8 cellular contexts compared by ENCODE assay signal in genomic region chr1:108125312-108126138, GRCh38.
DNase-seq lines count a peak whose midpoint lies in the region; ATAC-seq, FAIRE-seq and TF ChIP-seq lines count a peak whose summit lies in the region.

No MANE protein-coding gene starts in this region.

- no peaks in the 10 kb centered on the region for H3K36me3 ChIP-seq in breast epithelium

- intact Hi-C loops in breast epithelium (cut with DNase I; ENCODE audit: low total_unique reads) = loop anchor here (1.0 kb wide), 1 partner anchor 340 kb away; no protein-coding TSS in a partner anchor

- H3K4me3 ChIP-seq in AG09309 (ENCODE audit: control insufficient read depth, low read depth, low read length) = no peak overlapping the region
- H3K4me3 ChIP-seq in breast epithelium = no peak overlapping the region

- TF ChIP-seq POLR2A in breast epithelium (IDR thresholded peaks at IDR 0.05) = no peak

- peak; percentile 95 for ATAC-seq in GM18868 (IDR thresholded peaks at IDR 0.05; ENCODE audit: unreplicated experiment)
- ATAC-seq in HG03095 (IDR thresholded peaks at IDR 0.05; ENCODE audit: unreplicated experiment) = peak; percentile 90

- H3K27ac ChIP-seq in VCaP (peak overlapping the region; percentile 78), breast epithelium (no peak overlapping the region)

- no peaks in the 10 kb centered on the region for H3K4me1 ChIP-seq in breast epithelium

- peak; percentile 95 for TF ChIP-seq CTCF in AG09309 (IDR thresholded peaks at IDR 0.05; ENCODE audit: control insufficient read depth, insufficient read depth, low read depth, low read length, missing control alignments)
- TF ChIP-seq CTCF in VCaP (conservative IDR thresholded peaks at IDR 0.05) = peak; percentile 93
- peak; percentile 76 to 96 (median 94) for TF ChIP-seq CTCF in breast epithelium (IDR thresholded peaks at IDR 0.05)

- peak; percentile 51 for FAIRE-seq in islet of Langerhans (lab: Jason Lieb, UNC)

- no peaks in the 10 kb centered on the region for H3K27me3 ChIP-seq in breast epithelium

- peak; percentile 34 for DNase-seq in AG09309 (ENCODE audit: low read depth)
- DNase-seq in NCI-H2107 treated with DMSO at 0.1 percent for 48 hours (lab: John Stamatoyannopoulos, UW; ENCODE audit: unreplicated experiment) = peak; percentile 76
- peak; percentile 57 to 63 for DNase-seq in breast epithelium (ENCODE audit: low spot score in 2 of 2)
- DNase-seq in stimulated activated CD4-positive, alpha-beta T cell treated with anti-CD3 and anti-CD28 coated beads, Interleukin-1b, Interleukin-23, amount 100 ng/mL, for 4 hours (ENCODE audit: low read depth in 2 of 2) = peak; percentile 22 to 55

- H3K9me3 ChIP-seq in breast epithelium = no peaks in the 10 kb centered on the region
